10 cellular contexts compared by ENCODE assay signal in genomic region chr1:39638965-39639332, GRCh38. TPM values are rescaled to one million over a fixed set of nuclear protein-coding genes. Genes with fewer than 3 reads are reported as not detected.
DNase-seq lines count a peak whose midpoint lies in the region; ATAC-seq, FAIRE-seq and TF ChIP-seq lines count a peak whose summit lies in the region.
"Had no signal": no experiment of that assay in that cellular context is flagged by ENCODE, and none has a peak within 500 bp of the region (broad histone marks: within the 10 kb centered on the region; RNA-seq: fewer than 3 reads in every experiment).

No MANE protein-coding gene starts in this region.

- no peak for FAIRE-seq in kidney (lab: Jason Lieb, UNC)

- H3K4me3 ChIP-seq in kidney (ENCODE audit: low read length in 2 of 2): peak overlapping the region; percentile 27 to 49

- H3K27ac Mint-ChIP-seq in T-helper 1 cell treated with Interleukin-12 subunit alpha and Interleukin-12 subunit beta and Interleukin-4 antibody, amounts not matched to agents 30 μg/mL and 1 μg/mL, for 36 hours: no peak overlapping the region
- H3K27ac Mint-ChIP-seq in activated T-helper 1 cell treated with anti-CD3 and anti-CD28 coated beads, Interleukin-12 subunit alpha, Interleukin-12 subunit beta, Interleukin-2, Interleukin-4 antibody, amounts not matched to agents 30 ng/mL and 10 ng/mL and 1 ng/mL, durations not matched to agents 14 hours and 24 hours and 36 hours: no peak overlapping the region
- no peak overlapping the region for H3K27ac Mint-ChIP-seq in stimulated activated naive B cell treated with anti-CD40 and anti-IgM and Interleukin-4, amounts not matched to agents 10 μg/mL and 1 μg/mL and 100 μg/mL, for 72 hours
- H3K27ac Mint-ChIP-seq: immature natural killer cell had no signal

- peak overlapping the region; percentile 45 for H3K4me3 Mint-ChIP-seq in T-helper 1 cell treated with Interleukin-12 subunit alpha and Interleukin-12 subunit beta and Interleukin-4 antibody, amounts not matched to agents 30 μg/mL and 1 μg/mL, for 36 hours
- peak overlapping the region; percentile 45 for H3K4me3 Mint-ChIP-seq in activated T-helper 1 cell treated with anti-CD3 and anti-CD28 coated beads, Interleukin-12 subunit alpha, Interleukin-12 subunit beta, Interleukin-2, Interleukin-4 antibody, amounts not matched to agents 30 ng/mL and 10 ng/mL and 1 ng/mL, durations not matched to agents 14 hours and 24 hours and 36 hours
- peak overlapping the region; percentile 62 to 72 for H3K4me3 Mint-ChIP-seq in stimulated activated naive B cell treated with anti-CD40 and anti-IgM and Interleukin-4, amounts not matched to agents 10 μg/mL and 1 μg/mL and 100 μg/mL, for 72 hours

- no peaks in the 10 kb centered on the region for H3K9me3 ChIP-seq in kidney (ENCODE audit: control insufficient read depth in 1 of 2, low read length in 2 of 2)

- H3K36me3 ChIP-seq in kidney (ENCODE audit: control insufficient read depth in 1 of 2, insufficient read depth in 2 of 2, low read length in 2 of 2): no peaks in the 10 kb centered on the region

- no peaks in the 10 kb centered on the region for H3K4me1 ChIP-seq in kidney (ENCODE audit: control insufficient read depth in 1 of 2, insufficient read depth in 1 of 2, low read depth in 1 of 2, low read length in 2 of 2)

- H3K4me1 Mint-ChIP-seq in T-helper 1 cell treated with Interleukin-12 subunit alpha and Interleukin-12 subunit beta and Interleukin-4 antibody, amounts not matched to agents 30 μg/mL and 1 μg/mL, for 36 hours (ENCODE audit: low read depth): no peaks in the 10 kb centered on the region
- H3K4me1 Mint-ChIP-seq in activated T-helper 1 cell treated with anti-CD3 and anti-CD28 coated beads, Interleukin-12 subunit alpha, Interleukin-12 subunit beta, Interleukin-2, Interleukin-4 antibody, amounts not matched to agents 30 ng/mL and 10 ng/mL and 1 ng/mL, durations not matched to agents 14 hours and 24 hours and 36 hours (ENCODE audit: low read depth): no peaks in the 10 kb centered on the region
- peaks cover 0 to 2% of the 10 kb centered on the region in 2 donors for H3K4me1 Mint-ChIP-seq in stimulated activated naive B cell treated with anti-CD40 and anti-IgM and Interleukin-4, amounts not matched to agents 10 μg/mL and 1 μg/mL and 100 μg/mL, for 72 hours

- intact Hi-C loops in activated T-helper 1 cell treated with anti-CD3 and anti-CD28 coated beads, Interleukin-12 subunit alpha, Interleukin-12 subunit beta, Interleukin-2, Interleukin-4 antibody, amounts not matched to agents 30 ng/mL and 10 ng/mL and 1 ng/mL, durations not matched to agents 14 hours and 24 hours and 36 hours (cut with micrococcal nuclease): no loop called here
- intact Hi-C loops in kidney (cut with DNase I): no loop called here

- DNase-seq in T-helper 1 cell: no peak
- no peak for DNase-seq in activated T-helper 1 cell treated with anti-CD3 and anti-CD28 coated beads, Interleukin-12 subunit alpha, Interleukin-12 subunit beta, Interleukin-2, Interleukin-4 antibody, amounts not matched to agents 30 ng/mL and 10 ng/mL and 1 ng/mL, durations not matched to agents 14 hours and 24 hours and 36 hours (ENCODE audit: low spot score)
- DNase-seq in kidney: no peak
- no peak for DNase-seq in stimulated activated naive B cell treated with anti-CD40 and anti-IgM and Interleukin-4, amounts not matched to agents 10 μg/mL and 1 μg/mL and 100 μg/mL, for 72 hours
- no peak for DNase-seq in COR-L47 (lab: John Stamatoyannopoulos, UW)
- no peak for DNase-seq in KG1 (lab: John Stamatoyannopoulos, UW)
- DNase-seq: immature natural killer cell had no signal

- H3K9ac ChIP-seq in kidney (ENCODE audit: low read length in 2 of 2): peak overlapping the region; percentile 2 to 29

- TF ChIP-seq CTCF in kidney (IDR thresholded peaks at IDR 0.05; ENCODE audit: borderline replicate concordance, extremely low read depth, insufficient read depth): no peak

- H3K36me3 Mint-ChIP-seq in T-helper 1 cell treated with Interleukin-12 subunit alpha and Interleukin-12 subunit beta and Interleukin-4 antibody, amounts not matched to agents 30 μg/mL and 1 μg/mL, for 36 hours (ENCODE audit: low read depth): no peaks in the 10 kb centered on the region
- no peaks in the 10 kb centered on the region for H3K36me3 Mint-ChIP-seq in activated T-helper 1 cell treated with anti-CD3 and anti-CD28 coated beads, Interleukin-12 subunit alpha, Interleukin-12 subunit beta, Interleukin-2, Interleukin-4 antibody, amounts not matched to agents 30 ng/mL and 10 ng/mL and 1 ng/mL, durations not matched to agents 14 hours and 24 hours and 36 hours (ENCODE audit: low read depth)
- H3K36me3 Mint-ChIP-seq in stimulated activated naive B cell treated with anti-CD40 and anti-IgM and Interleukin-4, amounts not matched to agents 10 μg/mL and 1 μg/mL and 100 μg/mL, for 72 hours: no peaks in the 10 kb centered on the region
- H3K36me3 Mint-ChIP-seq: immature natural killer cell had no signal

- no peak for ATAC-seq in stimulated activated naive B cell treated with anti-CD40 and anti-IgM and Interleukin-4, amounts not matched to agents 10 μg/mL and 1 μg/mL and 100 μg/mL, for 72 hours (replicated peaks)
- no peak for ATAC-seq in HG03280 (IDR thresholded peaks at IDR 0.05; ENCODE audit: unreplicated experiment)

- H3K27me3 Mint-ChIP-seq in T-helper 1 cell treated with Interleukin-12 subunit alpha and Interleukin-12 subunit beta and Interleukin-4 antibody, amounts not matched to agents 30 μg/mL and 1 μg/mL, for 36 hours (ENCODE audit: low read depth): peaks cover 36% of the 10 kb centered on the region
- H3K27me3 Mint-ChIP-seq in activated T-helper 1 cell treated with anti-CD3 and anti-CD28 coated beads, Interleukin-12 subunit alpha, Interleukin-12 subunit beta, Interleukin-2, Interleukin-4 antibody, amounts not matched to agents 30 ng/mL and 10 ng/mL and 1 ng/mL, durations not matched to agents 14 hours and 24 hours and 36 hours (ENCODE audit: insufficient read depth): peaks cover 30% of the 10 kb centered on the region
- H3K27me3 Mint-ChIP-seq in stimulated activated naive B cell treated with anti-CD40 and anti-IgM and Interleukin-4, amounts not matched to agents 10 μg/mL and 1 μg/mL and 100 μg/mL, for 72 hours: peaks cover 43 to 65% of the 10 kb centered on the region in 2 donors

- peak overlapping the region; percentile 53 to 54 for H3K27ac ChIP-seq in kidney (ENCODE audit: low read depth in 2 of 2, low read length in 2 of 2)

- no peaks in the 10 kb centered on the region for H3K9me3 Mint-ChIP-seq in T-helper 1 cell treated with Interleukin-12 subunit alpha and Interleukin-12 subunit beta and Interleukin-4 antibody, amounts not matched to agents 30 μg/mL and 1 μg/mL, for 36 hours
- no peaks in the 10 kb centered on the region for H3K9me3 Mint-ChIP-seq in activated T-helper 1 cell treated with anti-CD3 and anti-CD28 coated beads, Interleukin-12 subunit alpha, Interleukin-12 subunit beta, Interleukin-2, Interleukin-4 antibody, amounts not matched to agents 30 ng/mL and 10 ng/mL and 1 ng/mL, durations not matched to agents 14 hours and 24 hours and 36 hours
- peaks cover 3 to 8% of the 10 kb centered on the region in 2 donors for H3K9me3 Mint-ChIP-seq in stimulated activated naive B cell treated with anti-CD40 and anti-IgM and Interleukin-4, amounts not matched to agents 10 μg/mL and 1 μg/mL and 100 μg/mL, for 72 hours

RNA-seq across cellular contexts. Expression of gene HEYL, which starts 0.5 kb away (rescaled TPM):
- total RNA-seq in activated T-helper 1 cell treated with anti-CD3 and anti-CD28 coated beads, Interleukin-12 subunit alpha, Interleukin-12 subunit beta, Interleukin-2, Interleukin-4 antibody, amounts not matched to agents 30 ng/mL and 10 ng/mL and 1 ng/mL, durations not matched to agents 14 hours and 24 hours and 36 hours: 0.10 TPM in 2 replicates
- 32.8 TPM for total RNA-seq in kidney
- 7.2 TPM for polyA plus RNA-seq in kidney (ENCODE audit: insufficient read depth, low read depth, low replicate concordance)
- polyA plus RNA-seq: immature natural killer cell had no signal

RNA-seq across cellular contexts. Expression of gene NT5C1A, which starts 33.0 kb away (rescaled TPM):
- total RNA-seq in activated T-helper 1 cell treated with anti-CD3 and anti-CD28 coated beads, Interleukin-12 subunit alpha, Interleukin-12 subunit beta, Interleukin-2, Interleukin-4 antibody, amounts not matched to agents 30 ng/mL and 10 ng/mL and 1 ng/mL, durations not matched to agents 14 hours and 24 hours and 36 hours: 2.8 TPM in 2 replicates
- total RNA-seq in kidney: 2.0 TPM
- 0.62 TPM for polyA plus RNA-seq in kidney (ENCODE audit: insufficient read depth, low read depth, low replicate concordance)
- total RNA-seq: NCI-H460 had no signal
- polyA plus RNA-seq: immature natural killer cell had no signal

RNA-seq across cellular contexts. Expression of gene HPCAL4, which starts 52.3 kb away (rescaled TPM):
- 0.69 and 0.75 TPM in 2 replicates for total RNA-seq in activated T-helper 1 cell treated with anti-CD3 and anti-CD28 coated beads, Interleukin-12 subunit alpha, Interleukin-12 subunit beta, Interleukin-2, Interleukin-4 antibody, amounts not matched to agents 30 ng/mL and 10 ng/mL and 1 ng/mL, durations not matched to agents 14 hours and 24 hours and 36 hours
- 5.2 TPM for total RNA-seq in kidney
- 3.9 TPM for polyA plus RNA-seq in kidney (ENCODE audit: insufficient read depth, low read depth, low replicate concordance)

Comparison
In these comparisons a context has a peak if more than half of its experiments do, and no peak if none do; other contexts are left out.
1. RNA of gene HEYL, which starts 0.5 kb away (total RNA-seq): 32.8 TPM in kidney (single experiment); 0.10 TPM in activated T-helper 1 cell treated with anti-CD3 and anti-CD28 coated beads, Interleukin-12 subunit alpha, Interleukin-12 subunit beta, Interleukin-2, Interleukin-4 antibody, amounts not matched to agents 30 ng/mL and 10 ng/mL and 1 ng/mL, durations not matched to agents 14 hours and 24 hours and 36 hours; every median in the first group is over 10 times any median in the second.
2. Peak in every context shown above with its lines, with median percentiles within 50 percentile points of each other: H3K4me3 Mint-ChIP-seq.